Comparison of ENCODE assay signal across 27 cellular contexts in genomic region chr4:36006226-36006625, GRCh38.
DNase-seq lines count a peak whose midpoint lies in the region; ATAC-seq and TF ChIP-seq lines count a peak whose summit lies in the region.
"Had no signal": no experiment of that assay in that cellular context is flagged by ENCODE, and none has a peak within 500 bp of the region (broad histone marks: within the 10 kb centered on the region; RNA-seq: fewer than 3 reads in every experiment).

No MANE protein-coding gene starts in this region.

- TF ChIP-seq POLR2A in breast epithelium (IDR thresholded peaks at IDR 0.05): no peak

- H3K27ac ChIP-seq in breast epithelium: no peak overlapping the region
- H3K27ac ChIP-seq in foreskin keratinocyte: no peak overlapping the region
- H3K27ac ChIP-seq: ascending aorta, HL-60, transverse colon had no signal

- H3K36me3 Mint-ChIP-seq in MCF 10A (ENCODE audit: insufficient read depth, unreplicated experiment): no peaks in the 10 kb centered on the region

- ATAC-seq in foreskin keratinocyte (peak; percentile 99), HG02840 (IDR thresholded peaks at IDR 0.05; ENCODE audit: low FRiP score, unreplicated experiment) (no peak), HG03045 (IDR thresholded peaks at IDR 0.05; ENCODE audit: unreplicated experiment) (no peak)
- ATAC-seq: activated T-cell treated with anti-CD3 and anti-CD28 coated beads, Interleukin-2, amount 50 U/mL, for 4 hours; esophagus mucosa; GM23338; left colon; naive thymus-derived CD4-positive, alpha-beta T cell; right cardiac atrium; stimulated activated naive CD8-positive, alpha-beta T cell treated with anti-CD3 and anti-CD28 coated beads, Interleukin-15, amount 100 ng/mL, for 72 hours had no signal

- no peak overlapping the region for H3K4me3 ChIP-seq in breast epithelium
- H3K4me3 ChIP-seq: ascending aorta, GM23338, transverse colon had no signal

- no peaks in the 10 kb centered on the region for H3K9me3 ChIP-seq in breast epithelium
- H3K9me3 ChIP-seq: ascending aorta, transverse colon had no signal

- peak; percentile 55 for DNase-seq in MCF 10A (ENCODE audit: unreplicated experiment)
- no peak for DNase-seq in breast epithelium (ENCODE audit: low spot score in 2 of 2)
- peak; percentile 91 for DNase-seq in amniotic epithelial cell (ENCODE audit: low read depth)
- DNase-seq in foreskin keratinocyte: peak; percentile 77 to 87
- no peak for DNase-seq in hepatic stellate cell (ENCODE audit: low spot score)
- no peak for DNase-seq in NCI-H2081 treated with DMSO at 0.1 percent for 48 hours (lab: John Stamatoyannopoulos, UW)
- DNase-seq: 8988T; activated CD4-positive, CD25-positive, alpha-beta regulatory T cell treated with anti-CD3 and anti-CD28 coated beads, Interleukin-2, amount 50 U/mL, for 72 hours; activated CD8-positive, alpha-beta memory T cell treated with anti-CD3 and anti-CD28 coated beads for 24 hours; activated naive CD4-positive, alpha-beta T cell treated with anti-CD3 and anti-CD28 coated beads, Interleukin-2, amount 50 U/mL, for 16 hours; activated T-cell treated with anti-CD3 and anti-CD28 coated beads, Interleukin-2, amount 50 U/mL, for 4 hours; effector CD8-positive, alpha-beta T cell; left colon; naive thymus-derived CD4-positive, alpha-beta T cell; NCI-H1694 treated with DMSO at 0.1 percent for 48 hours; right cardiac atrium; SHP77; stimulated activated naive CD8-positive, alpha-beta T cell treated with anti-CD3 and anti-CD28 coated beads, Interleukin-15, amount 100 ng/mL, for 72 hours; SW 1271; transverse colon had no signal

- TF ChIP-seq CTCF in MCF 10A (IDR thresholded peaks at IDR 0.05; ENCODE audit: unreplicated experiment): no peak
- no peak for TF ChIP-seq CTCF in breast epithelium (IDR thresholded peaks at IDR 0.05)
- no peak for TF ChIP-seq CTCF in foreskin keratinocyte (conservative IDR thresholded peaks at IDR 0.05)

- CTCF ChIA-PET in MCF 10A (lab: Yijun Ruan, JAX): interaction anchor here (1.5 kb wide), 1 partner anchor 11 kb away, joined by 4 read pairs; no protein-coding TSS in a partner anchor

- H3K9me3 Mint-ChIP-seq in MCF 10A (ENCODE audit: unreplicated experiment): no peaks in the 10 kb centered on the region
- H3K9me3 Mint-ChIP-seq: GM23338 had no signal

- H3K27me3 ChIP-seq in breast epithelium: no peaks in the 10 kb centered on the region
- no peaks in the 10 kb centered on the region for H3K27me3 ChIP-seq in foreskin keratinocyte
- H3K27me3 ChIP-seq: ascending aorta, transverse colon had no signal

- intact Hi-C loops in MCF 10A (cut with micrococcal nuclease): no loop called here
- intact Hi-C loops in breast epithelium (cut with DNase I; ENCODE audit: low total_unique reads): no loop called here

- no peaks in the 10 kb centered on the region for H3K27me3 Mint-ChIP-seq in MCF 10A (ENCODE audit: insufficient read depth, unreplicated experiment)
- H3K27me3 Mint-ChIP-seq: B cell; stimulated activated naive CD8-positive, alpha-beta T cell treated with anti-CD3 and anti-CD28 coated beads, Interleukin-15, amount 100 ng/mL, for 72 hours had no signal

- H3K4me1 ChIP-seq in breast epithelium (no peaks in the 10 kb centered on the region), foreskin keratinocyte (peaks cover 11% of the 10 kb centered on the region)
- H3K4me1 ChIP-seq: ascending aorta, transverse colon had no signal

- peak overlapping the region; percentile 78 for H3K27ac Mint-ChIP-seq in MCF 10A (ENCODE audit: low read depth, unreplicated experiment)
- H3K27ac Mint-ChIP-seq: B cell; GM23338; naive thymus-derived CD4-positive, alpha-beta T cell had no signal

- no peaks in the 10 kb centered on the region for H3K36me3 ChIP-seq in breast epithelium
- H3K36me3 ChIP-seq: ascending aorta, transverse colon had no signal

- H3K4me1 Mint-ChIP-seq in MCF 10A (ENCODE audit: insufficient read depth, unreplicated experiment): peaks cover 8% of the 10 kb centered on the region
- H3K4me1 Mint-ChIP-seq: B cell; GM23338; naive thymus-derived CD4-positive, alpha-beta T cell; stimulated activated naive CD8-positive, alpha-beta T cell treated with anti-CD3 and anti-CD28 coated beads, Interleukin-15, amount 100 ng/mL, for 72 hours had no signal

- POLR2A ChIA-PET in MCF 10A (lab: Yijun Ruan, JAX): no interaction called here

- BruUV-seq in MCF 10A (replicated peaks; lab: Mats Ljungman, UMichigan): no TSS peak

- H3K4me3 Mint-ChIP-seq in MCF 10A (ENCODE audit: unreplicated experiment): no peak overlapping the region
- H3K4me3 Mint-ChIP-seq: activated T-cell treated with anti-CD3 and anti-CD28 coated beads, Interleukin-2, amount 50 U/mL, for 4 hours; B cell; GM23338; naive thymus-derived CD4-positive, alpha-beta T cell; stimulated activated naive CD8-positive, alpha-beta T cell treated with anti-CD3 and anti-CD28 coated beads, Interleukin-15, amount 100 ng/mL, for 72 hours had no signal

Comparison
In these comparisons a context has a peak if more than half of its experiments do, and no peak if none do; other contexts are left out.
1. DNase-seq: peak in MCF 10A (single experiment), amniotic epithelial cell (single experiment) and foreskin keratinocyte (2 of 2); none in breast epithelium (0 of 2), hepatic stellate cell (single experiment) and NCI-H2081 treated with DMSO at 0.1 percent for 48 hours (single experiment).